8 cellular contexts compared by ENCODE assay signal in genomic region chr12:70609739-70610491, GRCh38. TPM values are rescaled to one million over a fixed set of nuclear protein-coding genes. Genes with fewer than 3 reads are reported as not detected.
DNase-seq lines count a peak whose midpoint lies in the region; ATAC-seq, FAIRE-seq and TF ChIP-seq lines count a peak whose summit lies in the region.

No MANE protein-coding gene starts in this region.

- H3K9me3 ChIP-seq in K562 (replicated peaks; ENCODE audit: control insufficient read depth, insufficient read depth, low read depth, low read length) = no peaks in the 10 kb centered on the region
- no peaks in the 10 kb centered on the region for H3K9me3 ChIP-seq in iPS-15b (ENCODE audit: control insufficient read depth, insufficient read depth, low read length)

- H3K27ac ChIP-seq in K562 (ENCODE audit: extremely low read depth, low read depth, low read length) = peak overlapping the region; percentile 21; the same call in 1 of the 3 replicates

- in situ Hi-C loops in K562 (cut with MboI) = no loop called here

- H3K4me1 ChIP-seq in K562 (replicated peaks in 1 of 2; ENCODE audit: control insufficient read depth in 2 of 2, insufficient read depth in 2 of 2, low read length in 2 of 2) = peaks cover 0 to 10% of the 10 kb centered on the region in 2 experiments; a peak in 2 of 5 replicates
- H3K4me1 ChIP-seq in iPS-15b (ENCODE audit: control insufficient read depth, insufficient read depth, low read length) = peaks cover 2% of the 10 kb centered on the region

- no peaks in the 10 kb centered on the region for H3K9me1 ChIP-seq in K562 (ENCODE audit: control insufficient read depth, insufficient read depth, low read length)

- WGBS in K562 (ENCODE audit: insufficient coverage, low coverage, missing lambda C conversion rate) = 25% methylated on average over 15 of the region's 63 CpGs

- POLR2A ChIA-PET in K562 (lab: Yijun Ruan, JAX) = interaction anchor here (0.5 to 2.0 kb wide), 4 partner anchors 12 to 530 kb away, joined by 3 to 9 read pairs (median 4); no protein-coding TSS in a partner anchor

- no peaks in the 10 kb centered on the region for H4K20me1 ChIP-seq in K562 (replicated peaks; ENCODE audit: control insufficient read depth, insufficient read depth, low read length)

- H3K79me2 ChIP-seq in K562 (ENCODE audit: control insufficient read depth, insufficient read depth, low read length) = no peaks in the 10 kb centered on the region

- BruUV-seq in K562 (replicated peaks; lab: Mats Ljungman, UMichigan) = no TSS peak

- peak overlapping the region; percentile 76 for H2AFZ ChIP-seq in K562 (ENCODE audit: low read depth, low read length)

- intact Hi-C loops in K562 (cut with micrococcal nuclease) = loop anchor here (5.0 kb wide), 1 partner anchor 52 kb away; no protein-coding TSS in a partner anchor

- no peak for FAIRE-seq in K562 (lab: Jason Lieb, UNC)

- peak; percentile 86 for ATAC-seq in K562
- ATAC-seq in HG02798 (IDR thresholded peaks at IDR 0.05; ENCODE audit: poor library complexity, unreplicated experiment) = no peak

- H3K9ac ChIP-seq in K562 (ENCODE audit: insufficient read depth in 1 of 2, low read depth in 2 of 2, low read length in 2 of 2) (peak overlapping the region; percentile 49 to 91; a peak in 3 of 4 replicates), iPS-15b (ENCODE audit: low read depth, low read length) (no peak overlapping the region)

- TF ChIP-seq POLR2A in K562 (conservative IDR thresholded peaks at IDR 0.05) = no peak

- no peaks in the 10 kb centered on the region for H3K27me3 ChIP-seq in K562 (ENCODE audit: control insufficient read depth in 2 of 2, insufficient read depth in 2 of 2, low read length in 2 of 2)
- H3K27me3 ChIP-seq in iPS-15b (ENCODE audit: control insufficient read depth, insufficient read depth, low read length) = peaks cover 21% of the 10 kb centered on the region

- H3K4me2 ChIP-seq in K562 (ENCODE audit: insufficient read depth, low read length) = peak overlapping the region; percentile 70

- no peak for TF ChIP-seq EP300 in Ishikawa (IDR thresholded peaks at IDR 0.05; ENCODE audit: borderline replicate concordance)
- TF ChIP-seq EP300 in K562 (IDR thresholded peaks at IDR 0.05; ENCODE audit: low read length) = no peak

- DNase-seq in EL (peak; percentile 65), K562 (ENCODE audit: extremely low read depth in 1 of 4, low spot score in 3 of 4) (peak; percentile 14 to 40 (median 24)), skeletal muscle cell (ENCODE audit: low read depth) (no peak), GM20000 (ENCODE audit: low spot score) (no peak)
- DNase-seq in activated CD8-positive, alpha-beta memory T cell treated with anti-CD3 and anti-CD28 coated beads for 24 hours = no peak

- TF ChIP-seq CTCF in K562 (IDR thresholded peaks at IDR 0.05 in 2 of 3, conservative IDR thresholded peaks at IDR 0.05 in 1 of 3; ENCODE audit: insufficient read depth in 2 of 3, low read depth in 1 of 3, low read length in 3 of 3) = no peak
- no peak for TF ChIP-seq CTCF in GM20000 (IDR thresholded peaks at IDR 0.05; ENCODE audit: extremely low read depth, missing control alignments)

- H3K36me3 ChIP-seq in K562 (ENCODE audit: control insufficient read depth, insufficient read depth, low read length) = peaks cover 3% of the 10 kb centered on the region; the same call in 1 of the 3 replicates
- H3K36me3 ChIP-seq in iPS-15b (ENCODE audit: control insufficient read depth, insufficient read depth, low read length) = no peaks in the 10 kb centered on the region

- H3K4me3 ChIP-seq in K562 (peak overlapping the region; percentile 45), iPS-15b (ENCODE audit: low read depth, low read length) (peak overlapping the region; percentile 61), skeletal muscle cell (ENCODE audit: low read depth, low read length) (peak overlapping the region; percentile 55)

- CTCF ChIA-PET in K562 (lab: Yijun Ruan, JAX; ENCODE audit: low intra/inter-chr PET ratio) = no interaction called here

- TF ChIP-seq RAD21 in Ishikawa (IDR thresholded peaks at IDR 0.05; ENCODE audit: low read depth) (no peak), K562 (CRISPR knock-in tag; conservative IDR thresholded peaks at IDR 0.05 in 1 of 2, IDR thresholded peaks at IDR 0.05 in 1 of 2) (no peak)

TF ChIP-seq in Ishikawa, 13 proteins besides CTCF, POLR2A, EP300 and RAD21 (continues in another document):
- peak; percentile 54; the same call in 1 of the 2 replicates for TF ChIP-seq ZBTB7A (IDR thresholded peaks at IDR 0.05; ENCODE audit: low read depth)
- TF ChIP-seq MAX (IDR thresholded peaks at IDR 0.05) = peak; percentile 66; the same call in 1 of the 2 replicates
- no peak for TF ChIP-seq USF1 (IDR thresholded peaks at IDR 0.05)
- TF ChIP-seq TAF1 (IDR thresholded peaks at IDR 0.05; ENCODE audit: low read depth) = 0 out of 2 replicates have a peak, but pooled peaks have one; percentile 14
- no peak for TF ChIP-seq TEAD4 (IDR thresholded peaks at IDR 0.05)
- no peak for TF ChIP-seq CREB1 (IDR thresholded peaks at IDR 0.05; ENCODE audit: low read depth)
- TF ChIP-seq FOXM1 (IDR thresholded peaks at IDR 0.05; ENCODE audit: borderline replicate concordance, low read depth) = no peak

TF ChIP-seq in K562, 482 proteins besides CTCF, POLR2A, EP300 and RAD21 (continues in another document):
- no peak for TF ChIP-seq NFIX (CRISPR knock-in tag; IDR thresholded peaks at IDR 0.05; ENCODE audit: low read depth)
- peak; percentile 76 for TF ChIP-seq RBFOX2 (IDR thresholded peaks at IDR 0.05; ENCODE audit: low read depth, low read length)
- TF ChIP-seq TBP (optimal IDR thresholded peaks at IDR 0.05; ENCODE audit: low read depth, low read length) = no peak
- TF ChIP-seq ZNF324 (CRISPR knock-in tag; IDR thresholded peaks at IDR 0.05) = no peak
- no peak for TF ChIP-seq CAMTA2 (CRISPR knock-in tag; conservative IDR thresholded peaks at IDR 0.05)
- TF ChIP-seq CEBPB (tag; IDR thresholded peaks at IDR 0.05) = no peak
- TF ChIP-seq ZNF395 (CRISPR knock-in tag; IDR thresholded peaks at IDR 0.05) = no peak
- TF ChIP-seq CCNT2 (IDR thresholded peaks at IDR 0.05; ENCODE audit: borderline replicate concordance, extremely low read depth, insufficient read length, low read depth, low read length) = peak; percentile 70
- no peak for TF ChIP-seq E2F4 (CRISPR knock-in tag; IDR thresholded peaks at IDR 0.05; ENCODE audit: low read depth)
- no peak for TF ChIP-seq RBM14 (IDR thresholded peaks at IDR 0.05; ENCODE audit: borderline replicate concordance, insufficient read depth, low read depth, low read length)
- TF ChIP-seq DPF2 (IDR thresholded peaks at IDR 0.05) = no peak
- no peak for TF ChIP-seq CBFB (CRISPR knock-in tag; IDR thresholded peaks at IDR 0.05)
- TF ChIP-seq DLX4 (CRISPR knock-in tag; IDR thresholded peaks at IDR 0.05) = no peak
- peak; percentile 79 for TF ChIP-seq POLR2G (IDR thresholded peaks at IDR 0.05; ENCODE audit: low read depth, low read length)

RNA-seq across cellular contexts. Expression of gene PTPRB, which starts 27.3 kb away (rescaled TPM):
- 9.2 and 18.5 TPM in 2 replicates for total RNA-seq in K562 (2011; cell fraction: chromatin; rRNA removed; ENCODE audit: low replicate concordance)
- total RNA-seq in K562 (2011; cell fraction: nucleolus; rRNA removed) = 6.3 and 6.6 TPM in 2 replicates
- total RNA-seq in K562 (2011; cell fraction: nucleoplasm; rRNA removed) = 8.2 and 9.1 TPM in 2 replicates
- 2.1 and 2.4 TPM in 2 replicates for total RNA-seq in K562 (2014; rRNA removed)
- 3.8 and 4.5 TPM in 2 replicates for total RNA-seq in K562 (2014; rRNA removed; fragmentation: Illumina TruSeq; extraction: Trizol)
- 5.9 and 6.2 TPM in 2 replicates for total RNA-seq in K562 (2015; rRNA removed; fragmentation: Illumina TruSeq; extraction: Trizol)
- total RNA-seq in K562 (2021) = 4.2 and 4.8 TPM in 2 replicates
- polyA plus RNA-seq in K562 (2011; rRNA removed) = 1.5 and 1.6 TPM in 2 replicates
- polyA plus RNA-seq in K562 (2011; cell fraction: cytosol; rRNA removed) = 0.49 and 0.72 TPM in 2 replicates
- polyA plus RNA-seq in K562 (2011; cell fraction: nucleus; rRNA removed) = 2.5 and 2.9 TPM in 2 replicates
- polyA plus RNA-seq in K562 (2012) = 6.6 and 8.6 TPM in 2 replicates
- polyA plus RNA-seq in K562 (2014; fragmentation: Illumina TruSeq; extraction: Trizol) = 3.1 and 3.3 TPM in 2 replicates
- polyA plus RNA-seq in K562 (2014; fragmentation: Nextera tagmentation; extraction: Ambion mirVana) = under 1 TPM; 0.46 to 0.59 TPM
- polyA plus RNA-seq in K562 (2014; rRNA removed) = 3.1 and 4.0 TPM in 2 replicates
- polyA minus RNA-seq in K562 (2011; rRNA and poly(A)+ RNA removed) = 3.5 and 5.0 TPM in 2 replicates
- 0.64 and 0.76 TPM in 2 replicates for polyA minus RNA-seq in K562 (2011; cell fraction: cytosol; rRNA and poly(A)+ RNA removed)
- polyA minus RNA-seq in K562 (2011; cell fraction: nucleus; rRNA and poly(A)+ RNA removed) = 2.4 and 4.9 TPM in 2 replicates

Comparison
In these comparisons a context has a peak if more than half of its experiments do, and no peak if none do; other contexts are left out.
1. DNase-seq: peak in EL (single experiment) and K562 (4 of 4); none in skeletal muscle cell (single experiment), activated CD8-positive, alpha-beta memory T cell treated with anti-CD3 and anti-CD28 coated beads for 24 hours (single experiment) and GM20000 (single experiment).
2. Peak in every context shown above with its lines, with median percentiles within 50 percentile points of each other: H3K4me3 ChIP-seq.